Comparison of ENCODE assay signal across 8 cellular contexts in genomic region chr2:27211241-27211942, GRCh38. TPM values are rescaled to one million over a fixed set of nuclear protein-coding genes. Genes with fewer than 3 reads are reported as not detected.
DNase-seq lines count a peak whose midpoint lies in the region; ATAC-seq, FAIRE-seq and TF ChIP-seq lines count a peak whose summit lies in the region.

No MANE protein-coding gene starts in this region.

- peak; percentile 21 for TF ChIP-seq POLR2A in A549 (IDR thresholded peaks at IDR 0.05; ENCODE audit: low read length)
- TF ChIP-seq POLR2A in GM12892 (IDR thresholded peaks at IDR 0.05; ENCODE audit: low read depth, low read length) = no peak

- H3K4me3 Mint-ChIP-seq in IgD-negative memory B cell = peak overlapping the region; percentile 92 to 97 (median 94)
- H3K4me3 Mint-ChIP-seq in activated naive CD8-positive, alpha-beta T cell treated with anti-CD3 and anti-CD28 coated beads, Interleukin-2, amount 10 ng/mL, durations not matched to agents 7 days and 5 days = peak overlapping the region; percentile 99

- H3K9ac ChIP-seq in iPS-15b (ENCODE audit: low read depth, low read length) (peak overlapping the region; percentile 92), smooth muscle cell (ENCODE audit: low read depth) (peak overlapping the region; percentile 98)

- no peak for FAIRE-seq in A549 (lab: Jason Lieb, UNC)
- FAIRE-seq in GM12892 (lab: Jason Lieb, UNC) = peak; percentile 21

- peaks cover 11% of the 10 kb centered on the region for H3K79me2 ChIP-seq in smooth muscle cell (ENCODE audit: low read depth)

- no peak for TF ChIP-seq CTCF in A549 (IDR thresholded peaks at IDR 0.05)
- TF ChIP-seq CTCF in smooth muscle cell (IDR thresholded peaks at IDR 0.05; ENCODE audit: borderline replicate concordance, insufficient read depth, poor library complexity, severe bottlenecking) = no peak

- H3K36me3 Mint-ChIP-seq in IgD-negative memory B cell = peaks cover 2% of the 10 kb centered on the region
- H3K36me3 Mint-ChIP-seq in activated naive CD8-positive, alpha-beta T cell treated with anti-CD3 and anti-CD28 coated beads, Interleukin-2, amount 10 ng/mL, durations not matched to agents 7 days and 5 days = peaks cover 4% of the 10 kb centered on the region

- CTCF ChIA-PET in A549 (lab: Yijun Ruan, JAX) = interaction anchor here (0.6 to 2.4 kb wide), 10 partner anchors 20 to 682 kb away, joined by 3 to 9 read pairs (median 4); partner anchors contain the start of gene PREB

- H3F3A ChIP-seq in smooth muscle cell (ENCODE audit: low read depth) = peaks cover 4% of the 10 kb centered on the region

- peak overlapping the region; percentile 86 for H3K4me2 ChIP-seq in A549
- H3K4me2 ChIP-seq in smooth muscle cell = peak overlapping the region; percentile 99

- peak overlapping the region; percentile 87 for H2AFZ ChIP-seq in smooth muscle cell (ENCODE audit: low read depth)

- WGBS in A549 (ENCODE audit: missing lambda C conversion rate) = 4% methylated on average over 35 of the region's 48 CpGs
- under 1% methylated on average over 24 of the region's 48 CpGs for WGBS in smooth muscle cell (ENCODE audit: low lambda C conversion rate)

- no peaks in the 10 kb centered on the region for H3K9me3 Mint-ChIP-seq in IgD-negative memory B cell
- H3K9me3 Mint-ChIP-seq in activated naive CD8-positive, alpha-beta T cell treated with anti-CD3 and anti-CD28 coated beads, Interleukin-2, amount 10 ng/mL, durations not matched to agents 7 days and 5 days = no peaks in the 10 kb centered on the region

- no peaks in the 10 kb centered on the region for H4K20me1 ChIP-seq in smooth muscle cell (ENCODE audit: low read depth)

- POLR2A ChIA-PET in A549 (lab: Yijun Ruan, JAX) = interaction anchor here (0.5 to 1.4 kb wide), 13 partner anchors 8 to 1231 kb away, joined by 3 to 6 read pairs (median 3); partner anchors contain the start of genes GTF3C2, PREB and ZNF513
- POLR2A ChIA-PET in activated naive CD8-positive, alpha-beta T cell treated with anti-CD3 and anti-CD28 coated beads, Interleukin-2, amount 10 ng/mL, durations not matched to agents 7 days and 5 days (lab: Charles Lee) = interaction anchor here (0.6 to 1.8 kb wide), 15 partner anchors 12 to 235 kb away, joined by 3 to 12 read pairs (median 3); partner anchors contain the start of genes AGBL5, OST4, PPM1G and PREB

- no peaks in the 10 kb centered on the region for H3K27me3 Mint-ChIP-seq in IgD-negative memory B cell
- no peaks in the 10 kb centered on the region for H3K27me3 Mint-ChIP-seq in activated naive CD8-positive, alpha-beta T cell treated with anti-CD3 and anti-CD28 coated beads, Interleukin-2, amount 10 ng/mL, durations not matched to agents 7 days and 5 days

- peaks cover 25% of the 10 kb centered on the region for H3K36me3 ChIP-seq in iPS-15b (ENCODE audit: control insufficient read depth, insufficient read depth, low read length)
- no peaks in the 10 kb centered on the region for H3K36me3 ChIP-seq in smooth muscle cell (ENCODE audit: low read depth)

- peaks cover 14 to 21% (median 18%) of the 10 kb centered on the region in 3 donors for H3K4me1 Mint-ChIP-seq in IgD-negative memory B cell
- peaks cover 22% of the 10 kb centered on the region for H3K4me1 Mint-ChIP-seq in activated naive CD8-positive, alpha-beta T cell treated with anti-CD3 and anti-CD28 coated beads, Interleukin-2, amount 10 ng/mL, durations not matched to agents 7 days and 5 days

- H3K27me3 ChIP-seq in iPS-15b (ENCODE audit: control insufficient read depth, insufficient read depth, low read length) (no peaks in the 10 kb centered on the region), smooth muscle cell (ENCODE audit: low read depth) (no peaks in the 10 kb centered on the region)

- peak overlapping the region; percentile 94 to 99 (median 98) for H3K27ac Mint-ChIP-seq in IgD-negative memory B cell
- peak overlapping the region; percentile 85 for H3K27ac Mint-ChIP-seq in activated naive CD8-positive, alpha-beta T cell treated with anti-CD3 and anti-CD28 coated beads, Interleukin-2, amount 10 ng/mL, durations not matched to agents 7 days and 5 days

- H3K9me3 ChIP-seq in A549 (no peaks in the 10 kb centered on the region), iPS-15b (ENCODE audit: control insufficient read depth, insufficient read depth, low read length) (no peaks in the 10 kb centered on the region), smooth muscle cell (replicated peaks; ENCODE audit: low read depth) (no peaks in the 10 kb centered on the region)

- peak overlapping the region; percentile 93 to 94 for H3K27ac ChIP-seq in A549
- peak overlapping the region; percentile 97 for H3K27ac ChIP-seq in smooth muscle cell (ENCODE audit: low read depth)

- TF ChIP-seq RAD21 in A549 (conservative IDR thresholded peaks at IDR 0.05 in 1 of 2, IDR thresholded peaks at IDR 0.05 in 1 of 2) = no peak

- ATAC-seq in A549 = peak; percentile 56 to 63
- ATAC-seq in activated naive CD8-positive, alpha-beta T cell treated with anti-CD3 and anti-CD28 coated beads, Interleukin-2, amount 10 ng/mL, durations not matched to agents 7 days and 5 days (ENCODE audit: low read depth) = no peak

- H3K4me1 ChIP-seq in A549 = peaks cover 10% of the 10 kb centered on the region; the same call in 2 of the 3 replicates
- H3K4me1 ChIP-seq in iPS-15b (ENCODE audit: control insufficient read depth, insufficient read depth, low read length) = peaks cover 2% of the 10 kb centered on the region
- H3K4me1 ChIP-seq in smooth muscle cell (ENCODE audit: low read depth) = peaks cover 15% of the 10 kb centered on the region

- TF ChIP-seq EP300 in A549 (IDR thresholded peaks at IDR 0.05) = no peak

- H3K4me3 ChIP-seq in A549 (peak overlapping the region; percentile 81), iPS-15b (ENCODE audit: low read depth, low read length) (peak overlapping the region; percentile 95), smooth muscle cell (peak overlapping the region; percentile 94)

- DNase-seq in A549 (ENCODE audit: low read depth in 1 of 2, low spot score in 1 of 2) = peak in 1 of 2 experiments; percentile 43
- DNase-seq in GM12892 (ENCODE audit: insufficient read length) = no peak
- DNase-seq in activated naive CD8-positive, alpha-beta T cell treated with anti-CD3 and anti-CD28 coated beads, Interleukin-2, amount 10 ng/mL, durations not matched to agents 7 days and 5 days = no peak
- no peak for DNase-seq in smooth muscle cell (lab: John Stamatoyannopoulos, UW; ENCODE audit: unreplicated experiment)
- DNase-seq in stimulated activated CD4-positive, alpha-beta T cell treated with anti-CD3 and anti-CD28 coated beads, Interleukin-4, amount 100 ng/mL, for 4 hours = no peak
- no peak for DNase-seq in NCI-H1417 (lab: John Stamatoyannopoulos, UW)

RNA-seq across cellular contexts. Expression of gene ATRAID, which starts 0.4 kb away (rescaled TPM):
- polyA plus RNA-seq in A549 (2011; rRNA removed) (346 and 429 TPM in 2 replicates), A549 (2017; fragmentation: RNase III; extraction: RNeasy Plus Mini Kit Qiagen cat#74134 plus additional on column Dnase treatment) (166 to 176 TPM (median 172 TPM) in 3 replicates), IgD-negative memory B cell (274 TPM), smooth muscle cell (319 and 335 TPM in 2 replicates)
- polyA plus RNA-seq in A549 (2012; cell fraction: cytosol; rRNA removed) = 218 and 250 TPM in 2 replicates
- polyA plus RNA-seq in A549 (2012; cell fraction: nucleus; rRNA removed) = 161 and 276 TPM in 2 replicates
- polyA minus RNA-seq in A549 (2011; rRNA and poly(A)+ RNA removed) = 165 and 193 TPM in 2 replicates
- polyA plus RNA-seq in GM12892 (2012; ENCODE audit: missing spikeins) = 101 TPM
- 10 to 100 TPM; 74.9 to 84.6 TPM for total RNA-seq in activated naive CD8-positive, alpha-beta T cell treated with anti-CD3 and anti-CD28 coated beads, Interleukin-2, amount 10 ng/mL, durations not matched to agents 7 days and 5 days
- 233 and 243 TPM in 2 replicates for total RNA-seq in smooth muscle cell

RNA-seq across cellular contexts. Expression of gene SLC5A6, which starts 0.7 kb away (rescaled TPM):
- polyA plus RNA-seq in A549 (2011; rRNA removed) (86.7 and 104 TPM in 2 replicates), A549 (2017; fragmentation: RNase III; extraction: RNeasy Plus Mini Kit Qiagen cat#74134 plus additional on column Dnase treatment) (77.2 to 86.6 TPM (median 82.7 TPM) in 3 replicates), IgD-negative memory B cell (20.3 TPM), smooth muscle cell (25.7 and 35.8 TPM in 2 replicates)
- polyA plus RNA-seq in A549 (2012; cell fraction: cytosol; rRNA removed) = 137 and 146 TPM in 2 replicates
- polyA plus RNA-seq in A549 (2012; cell fraction: nucleus; rRNA removed) = 401 and 438 TPM in 2 replicates
- 190 and 218 TPM in 2 replicates for polyA minus RNA-seq in A549 (2011; rRNA and poly(A)+ RNA removed)
- 32.4 TPM for polyA plus RNA-seq in GM12892 (2012; ENCODE audit: missing spikeins)
- total RNA-seq in activated naive CD8-positive, alpha-beta T cell treated with anti-CD3 and anti-CD28 coated beads, Interleukin-2, amount 10 ng/mL, durations not matched to agents 7 days and 5 days = 10 to 100 TPM; 31.6 to 32.2 TPM
- 32.3 and 49.8 TPM in 2 replicates for total RNA-seq in smooth muscle cell

RNA-seq across cellular contexts. Expression of gene CAD, which starts 5.8 kb away (rescaled TPM):
- 50.5 and 61.8 TPM in 2 replicates for polyA plus RNA-seq in A549 (2011; rRNA removed)
- polyA plus RNA-seq in A549 (2012; cell fraction: cytosol; rRNA removed) = 94.4 and 103 TPM in 2 replicates
- polyA plus RNA-seq in A549 (2012; cell fraction: nucleus; rRNA removed) = 380 and 516 TPM in 2 replicates
- polyA plus RNA-seq in A549 (2017; fragmentation: RNase III; extraction: RNeasy Plus Mini Kit Qiagen cat#74134 plus additional on column Dnase treatment) = 69.3 to 71.2 TPM (median 70.2 TPM) in 3 replicates
- 356 and 439 TPM in 2 replicates for polyA minus RNA-seq in A549 (2011; rRNA and poly(A)+ RNA removed)
- polyA plus RNA-seq in GM12892 (2012; ENCODE audit: missing spikeins) = 32.7 TPM
- 18.9 TPM for polyA plus RNA-seq in IgD-negative memory B cell
- total RNA-seq in activated naive CD8-positive, alpha-beta T cell treated with anti-CD3 and anti-CD28 coated beads, Interleukin-2, amount 10 ng/mL, durations not matched to agents 7 days and 5 days = 10 to 100 TPM; 60.1 to 60.4 TPM
- total RNA-seq in smooth muscle cell = 20.3 and 20.4 TPM in 2 replicates
- 32.4 and 34.3 TPM in 2 replicates for polyA plus RNA-seq in smooth muscle cell

RNA-seq across cellular contexts. Expression of gene SLC30A3, which starts 51.5 kb away (rescaled TPM):
- polyA plus RNA-seq in A549 (2011; rRNA removed) (0.90 and 0.97 TPM in 2 replicates), A549 (2017; fragmentation: RNase III; extraction: RNeasy Plus Mini Kit Qiagen cat#74134 plus additional on column Dnase treatment) (1.6 to 1.9 TPM (median 1.7 TPM) in 3 replicates), IgD-negative memory B cell (not detected), smooth muscle cell (0.17 TPM in 1 of 2 replicates, not detected in the other)
- 3.9 and 5.7 TPM in 2 replicates for polyA plus RNA-seq in A549 (2012; cell fraction: cytosol; rRNA removed)
- polyA plus RNA-seq in A549 (2012; cell fraction: nucleus; rRNA removed) = 8.7 TPM in 2 replicates
- polyA minus RNA-seq in A549 (2011; rRNA and poly(A)+ RNA removed) = 0.87 and 0.88 TPM in 2 replicates
- polyA plus RNA-seq in GM12892 (2012; ENCODE audit: missing spikeins) = not detected
- total RNA-seq in activated naive CD8-positive, alpha-beta T cell treated with anti-CD3 and anti-CD28 coated beads, Interleukin-2, amount 10 ng/mL, durations not matched to agents 7 days and 5 days = under 1 TPM; 0.34 to 0.64 TPM
- total RNA-seq in smooth muscle cell = not detected in 2 replicates
